Comparison of ENCODE assay signal across 20 cellular contexts in the genomic region with DNA sequence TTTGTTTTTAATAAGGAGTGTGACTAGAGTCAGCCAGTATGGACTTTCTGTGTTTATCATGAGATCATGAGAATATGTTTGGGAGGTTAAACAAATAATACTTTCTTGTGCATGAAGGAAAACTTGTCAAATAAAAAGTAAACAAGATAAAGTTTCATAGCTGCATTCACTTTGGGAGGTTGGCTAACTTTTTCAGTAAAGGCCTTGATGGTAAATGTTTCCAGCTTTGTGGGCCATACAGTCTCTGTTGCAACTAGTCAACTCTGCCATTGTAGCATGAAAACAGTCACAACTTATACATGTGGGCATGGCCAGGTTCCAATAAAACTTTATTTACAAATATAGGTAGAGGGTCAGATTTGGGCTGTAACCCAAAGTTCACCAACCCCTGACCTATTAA.
DNase-seq lines count a peak whose midpoint lies in the region; ATAC-seq, FAIRE-seq and TF ChIP-seq lines count a peak whose summit lies in the region.
"Had no signal": no experiment of that assay in that cellular context is flagged by ENCODE, and none has a peak within 500 bp of the region (broad histone marks: within the 10 kb centered on the region; RNA-seq: fewer than 3 reads in every experiment).

No MANE protein-coding gene starts in this region.

- no peaks in the 10 kb centered on the region for H3K27me3 ChIP-seq in ovary

- TF ChIP-seq POLR2A in GM12892 (IDR thresholded peaks at IDR 0.05; ENCODE audit: low read depth, low read length), result no peak
- TF ChIP-seq POLR2A in ovary (IDR thresholded peaks at IDR 0.05), result no peak

- TF ChIP-seq EP300 in ovary (IDR thresholded peaks at IDR 0.05), result no peak

- ATAC-seq in GM18520 (IDR thresholded peaks at IDR 0.05; ENCODE audit: unreplicated experiment) (no peak), HG03108 (IDR thresholded peaks at IDR 0.05; ENCODE audit: unreplicated experiment) (no peak)
- ATAC-seq: GM12878 had no signal

- DNase-seq in GM12892 (ENCODE audit: insufficient read length) (no peak), LNCaP clone FGC (ENCODE audit: low read depth) (peak; percentile 32), fibroblast of gingiva (ENCODE audit: low read depth) (peak; percentile 83), iris pigment epithelial cell (ENCODE audit: low read depth) (peak; percentile 15), ovary (no peak), NCI-H526 treated with DMSO at 0.1 percent for 48 hours (lab: John Stamatoyannopoulos, UW) (no peak)
- DNase-seq: C1 segment of cervical spinal cord; Calu3; CD4-positive, alpha-beta memory T cell; COR-L47; DMS53; DMS79 treated with DMSO at 0.1 percent for 48 hours; GDM1; H7; HCEC 1CT had no signal

- H3K4me1 ChIP-seq in ovary (ENCODE audit: insufficient read depth), result no peaks in the 10 kb centered on the region

- peak; percentile 17 for FAIRE-seq in GM12892 (lab: Jason Lieb, UNC)
- FAIRE-seq: GM12878, GM18507, H1 had no signal

- intact Hi-C loops in ovary (cut with DNase I), result no loop called here

- H3K36me3 ChIP-seq in ovary, result no peaks in the 10 kb centered on the region

- no peak overlapping the region for H3K27ac ChIP-seq in ovary

- no peaks in the 10 kb centered on the region for H3K9me3 ChIP-seq in ovary

- TF ChIP-seq CTCF in LNCaP clone FGC (IDR thresholded peaks at IDR 0.05; ENCODE audit: control insufficient read depth, extremely low read depth, insufficient read depth) (no peak), ovary (IDR thresholded peaks at IDR 0.05) (no peak)

- no peak overlapping the region for H3K4me3 ChIP-seq in LNCaP clone FGC (ENCODE audit: low read depth, low read length)
- no peak overlapping the region for H3K4me3 ChIP-seq in ovary
- H3K4me3 ChIP-seq: GM12878 had no signal

Comparison
In these comparisons a context has a peak if more than half of its experiments do, and no peak if none do; other contexts are left out.
1. DNase-seq: peak in LNCaP clone FGC (single experiment), fibroblast of gingiva (single experiment) and iris pigment epithelial cell (single experiment); none in GM12892 (single experiment), ovary (0 of 5) and NCI-H526 treated with DMSO at 0.1 percent for 48 hours (single experiment).